Comparison of ENCODE assay signal across 19 cellular contexts in the genomic region with DNA sequence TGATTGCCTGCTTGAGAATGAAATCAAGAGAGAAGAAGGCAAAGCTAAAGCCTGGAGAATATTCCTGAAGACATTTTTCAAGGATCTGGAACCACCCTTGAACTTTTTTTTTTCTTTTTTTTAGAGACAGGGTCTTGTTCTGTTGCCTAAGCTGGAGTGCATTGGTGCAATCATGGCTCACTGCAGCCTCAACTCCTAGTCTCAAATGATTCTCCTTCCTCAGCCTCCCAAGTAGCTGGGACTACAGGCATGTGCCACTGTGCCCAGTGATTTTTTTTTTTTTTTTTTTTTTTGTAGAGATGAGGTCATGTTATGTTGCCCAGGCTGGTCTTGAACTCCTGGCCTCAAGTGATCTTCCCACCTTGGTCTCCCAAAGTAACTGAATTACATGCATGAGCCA. TPM values are rescaled to one million over a fixed set of nuclear protein-coding genes. Genes with fewer than 3 reads are reported as not detected.
DNase-seq lines count a peak whose midpoint lies in the region; ATAC-seq and TF ChIP-seq lines count a peak whose summit lies in the region.
"Had no signal": no experiment of that assay in that cellular context is flagged by ENCODE, and none has a peak within 500 bp of the region (broad histone marks: within the 10 kb centered on the region; RNA-seq: fewer than 3 reads in every experiment).

No MANE protein-coding gene starts in this region.

- H3K9me3 ChIP-seq in HEK293 (ENCODE audit: control insufficient read depth, insufficient read depth, low read depth, low read length): no peaks in the 10 kb centered on the region
- no peaks in the 10 kb centered on the region for H3K9me3 ChIP-seq in adipocyte (ENCODE audit: control insufficient read depth, low read length)
- no peaks in the 10 kb centered on the region for H3K9me3 ChIP-seq in skeletal muscle satellite cell (replicated peaks; ENCODE audit: low read length)
- H3K9me3 ChIP-seq: right atrium auricular region, tibial artery had no signal

- peak overlapping the region; percentile 46 for H3K4me2 ChIP-seq in skeletal muscle satellite cell (ENCODE audit: low read length)

- H3K36me3 ChIP-seq in HEK293 (ENCODE audit: control insufficient read depth in 2 of 2, insufficient read depth in 1 of 2, low read length in 2 of 2): no peaks in the 10 kb centered on the region
- H3K36me3 ChIP-seq in adipocyte (ENCODE audit: control insufficient read depth, insufficient read depth, low read length, severe bottlenecking): no peaks in the 10 kb centered on the region
- no peaks in the 10 kb centered on the region for H3K36me3 ChIP-seq in skeletal muscle satellite cell (ENCODE audit: insufficient read depth, low read length)
- H3K36me3 ChIP-seq: right atrium auricular region, tibial artery had no signal

- DNase-seq in adipocyte (ENCODE audit: low read depth): no peak
- DNase-seq in foreskin keratinocyte: no peak
- no peak for DNase-seq in NCI-H2196 treated with DMSO at 0.1 percent for 48 hours (lab: John Stamatoyannopoulos, UW; ENCODE audit: unreplicated experiment)
- DNase-seq: activated CD4-positive, alpha-beta T cell treated with anti-CD3 and anti-CD28 coated beads, Interleukin-2, amount 10 ng/mL, durations not matched to agents 24 days and 14 days; activated naive CD4-positive, alpha-beta T cell treated with anti-CD3 and anti-CD28 coated beads for 36 hours; activated T-cell treated with anti-CD3 and anti-CD28 coated beads, Interleukin-2, amount 50 U/mL, for 48 hours; amniotic stem cell; CD4-positive, alpha-beta T cell; Karpas-422; MV-4-11; natural killer cell; tibial artery had no signal

- H3K4me3 ChIP-seq in HEK293 (ENCODE audit: low read depth, low read length): no peak overlapping the region
- no peak overlapping the region for H3K4me3 ChIP-seq in adipocyte (ENCODE audit: low read length)
- peak overlapping the region; percentile 2 for H3K4me3 ChIP-seq in skeletal muscle satellite cell (ENCODE audit: low read length)
- H3K4me3 ChIP-seq: right atrium auricular region, tibial artery had no signal

- POLR2A ChIA-PET in HEK293 (lab: Yijun Ruan, JAX): interaction anchor here (1.7 to 2.8 kb wide), 2 partner anchors 14 to 20 kb away, joined by 4 to 12 read pairs; no protein-coding TSS in a partner anchor

- H3K27me3 ChIP-seq in adipocyte (replicated peaks; ENCODE audit: control insufficient read depth, insufficient read depth, low read length) (no peaks in the 10 kb centered on the region), foreskin keratinocyte (no peaks in the 10 kb centered on the region), skeletal muscle satellite cell (ENCODE audit: control insufficient read depth, insufficient read depth, low read length) (no peaks in the 10 kb centered on the region)
- H3K27me3 ChIP-seq: right atrium auricular region, tibial artery had no signal

- no peaks in the 10 kb centered on the region for H3K4me1 ChIP-seq in HEK293 (ENCODE audit: control insufficient read depth, insufficient read depth, low read length)
- peaks cover 32% of the 10 kb centered on the region for H3K4me1 ChIP-seq in adipocyte (ENCODE audit: control insufficient read depth, insufficient read depth, low read length)
- peaks cover 17% of the 10 kb centered on the region for H3K4me1 ChIP-seq in foreskin keratinocyte
- peaks cover 44% of the 10 kb centered on the region for H3K4me1 ChIP-seq in skeletal muscle satellite cell (ENCODE audit: control insufficient read depth, insufficient read depth, low read length)
- H3K4me1 ChIP-seq: right atrium auricular region, tibial artery had no signal

- H3K9ac ChIP-seq in adipocyte (ENCODE audit: low read length): peak overlapping the region; percentile 64
- peak overlapping the region; percentile 53 for H3K9ac ChIP-seq in skeletal muscle satellite cell (ENCODE audit: low read depth, low read length)

- no peak for TF ChIP-seq CTCF in HEK293 (tag by site-specific recombination; IDR thresholded peaks at IDR 0.05)
- TF ChIP-seq CTCF in foreskin keratinocyte (conservative IDR thresholded peaks at IDR 0.05): no peak

- ATAC-seq in foreskin keratinocyte (no peak), GM21529 (IDR thresholded peaks at IDR 0.05; ENCODE audit: unreplicated experiment) (no peak), HG03025 (IDR thresholded peaks at IDR 0.05; ENCODE audit: low FRiP score, unreplicated experiment) (no peak)
- ATAC-seq: natural killer cell had no signal

- H3K27ac ChIP-seq in HEK293 (ENCODE audit: extremely low read depth, low read depth, low read length): no peak overlapping the region
- H3K27ac ChIP-seq in foreskin keratinocyte: peak overlapping the region; percentile 40
- H3K27ac ChIP-seq: right atrium auricular region, RWPE1, tibial artery, VCaP had no signal

- CTCF ChIA-PET in HEK293 (lab: Yijun Ruan, JAX): interaction anchor here (0.6 to 2.0 kb wide), 6 partner anchors 12 to 297 kb away, joined by 3 to 5 read pairs (median 4); no protein-coding TSS in a partner anchor

TF ChIP-seq in HEK293, 187 proteins besides CTCF, POLR2A, EP300 and RAD21:
- TF ChIP-seq ZBTB26 (tag by site-specific recombination; optimal IDR thresholded peaks at IDR 0.05): no peak
- peak; percentile 69 for TF ChIP-seq ATF2 (tag by site-specific recombination; IDR thresholded peaks at IDR 0.05; ENCODE audit: low read depth)
- TF ChIP-seq, protein P1, sequence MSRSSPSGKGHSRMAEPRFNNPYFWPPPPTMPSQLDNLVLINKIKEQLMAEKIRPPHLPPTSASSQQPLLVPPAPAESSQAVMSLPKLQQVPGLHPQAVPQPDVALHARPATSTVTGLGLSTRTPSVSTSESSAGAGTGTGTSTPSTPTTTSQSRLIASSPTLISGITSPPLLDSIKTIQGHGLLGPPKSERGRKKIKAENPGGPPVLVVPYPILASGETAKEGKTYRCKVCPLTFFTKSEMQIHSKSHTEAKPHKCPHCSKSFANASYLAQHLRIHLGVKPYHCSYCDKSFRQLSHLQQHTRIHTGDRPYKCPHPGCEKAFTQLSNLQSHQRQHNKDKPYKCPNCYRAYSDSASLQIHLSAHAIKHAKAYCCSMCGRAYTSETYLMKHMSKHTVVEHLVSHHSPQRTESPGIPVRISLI (tag by site-specific recombination; IDR thresholded peaks at IDR 0.05): peak; percentile 93
- TF ChIP-seq ZNF311 (tag by site-specific recombination; IDR thresholded peaks at IDR 0.05; ENCODE audit: borderline replicate concordance): no peak
- TF ChIP-seq ZNF544 (tag by site-specific recombination; IDR thresholded peaks at IDR 0.05): no peak

RNA-seq across cellular contexts. Expression of gene IRF2BP2, which starts 22.2 kb away (rescaled TPM):
- total RNA-seq in foreskin keratinocyte: 103 and 108 TPM in 2 replicates
- 42.9 and 52.8 TPM in 2 replicates for polyA plus RNA-seq in foreskin keratinocyte
- total RNA-seq in skeletal muscle satellite cell (2012; rRNA removed): 61.6 and 73.8 TPM in 2 replicates
